ENCODE assay signal across 8 cellular contexts in the genomic region with DNA sequence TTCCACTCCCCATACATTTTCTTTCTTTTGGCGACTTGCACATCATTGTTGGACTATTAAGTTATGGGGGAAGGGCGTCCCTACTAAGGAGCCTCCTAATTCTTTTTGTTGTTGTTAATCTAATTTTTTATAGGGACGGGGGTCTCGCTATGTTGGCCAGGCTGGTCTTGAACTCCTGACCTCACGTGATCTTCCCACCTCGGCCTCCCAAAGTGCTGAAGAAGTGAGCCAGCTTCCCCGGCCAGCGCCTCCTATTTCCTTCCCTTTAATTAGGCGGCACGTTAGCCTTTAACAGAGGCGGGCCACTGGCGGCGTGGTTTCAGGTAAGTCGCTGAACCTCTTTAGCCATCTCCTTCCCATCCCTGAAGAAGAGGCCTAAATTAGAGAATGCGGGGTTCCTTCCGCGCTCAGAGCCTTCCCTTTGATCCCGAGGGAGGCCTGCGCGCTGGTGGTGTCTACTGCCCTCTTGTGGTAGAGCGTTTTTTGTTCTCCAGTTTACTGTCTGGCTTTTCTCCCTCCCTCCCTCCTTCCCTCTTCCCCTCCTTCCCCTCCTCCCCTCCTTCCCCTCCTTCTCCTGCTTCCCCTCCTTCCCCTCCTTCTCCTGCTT. TPM values are rescaled to one million over a fixed set of nuclear protein-coding genes. Genes with fewer than 3 reads are reported as not detected.
DNase-seq lines count a peak whose midpoint lies in the region; ATAC-seq and TF ChIP-seq lines count a peak whose summit lies in the region.

No MANE protein-coding gene starts in this region.

- ATAC-seq in left lung = peak; percentile 98
- no peak for ATAC-seq in HG03097 (IDR thresholded peaks at IDR 0.05; ENCODE audit: low FRiP score, unreplicated experiment)

- intact Hi-C loops in left lung (cut with DNase I) = loop anchor here in 1 of 2 donors (5.0 kb wide), 1 partner anchor 235 kb away; no protein-coding TSS in a partner anchor

- H3K27me3 ChIP-seq in HAP-1 (ENCODE audit: low read depth) (no peaks in the 10 kb centered on the region), left lung (no peaks in the 10 kb centered on the region)

- no peaks in the 10 kb centered on the region for H3K4me1 ChIP-seq in HAP-1
- peaks cover 0 to 3% of the 10 kb centered on the region in 2 donors for H3K4me1 ChIP-seq in left lung

- DNase-seq in AG09309 (ENCODE audit: low read depth) (peak; percentile 29), HAP-1 (ENCODE audit: low spot score in 2 of 2) (peak; percentile 80 to 83), NCI-H510A (lab: John Stamatoyannopoulos, UW) (peak; percentile 71), coronary artery (ENCODE audit: low spot score) (no peak), left lung (peak; percentile 53 to 84)
- peak; percentile 59 to 72 for DNase-seq in activated CD4-positive, alpha-beta T cell treated with anti-CD3 and anti-CD28 coated beads for 4 hours
- DNase-seq in stimulated activated CD4-positive, alpha-beta T cell treated with anti-CD3 and anti-CD28 coated beads, Interleukin-4, amount 100 ng/mL, for 24 hours = peak; percentile 74

- no peaks in the 10 kb centered on the region for H3K36me3 ChIP-seq in HAP-1 (replicated peaks)
- H3K36me3 ChIP-seq in left lung = no peaks in the 10 kb centered on the region

- H3K4me3 ChIP-seq in AG09309 (ENCODE audit: control insufficient read depth, low read depth, low read length) (no peak overlapping the region), HAP-1 (no peak overlapping the region), coronary artery (peak overlapping the region; percentile 59), left lung (no peak overlapping the region)

- TF ChIP-seq CTCF in AG09309 (IDR thresholded peaks at IDR 0.05; ENCODE audit: control insufficient read depth, insufficient read depth, low read depth, low read length, missing control alignments) (peak; percentile 79), coronary artery (IDR thresholded peaks at IDR 0.05) (peak; percentile 65), left lung (IDR thresholded peaks at IDR 0.05) (peak; percentile 49 to 50)

- H3K9me3 ChIP-seq in HAP-1 (no peaks in the 10 kb centered on the region), left lung (no peaks in the 10 kb centered on the region)

- in situ Hi-C loops in HAP-1 (cut with MboI; ENCODE audit: low sequenced_read_pairs) = loop anchor here (5.0 kb wide), 1 partner anchor 230 kb away; no protein-coding TSS in a partner anchor

- H3K27ac ChIP-seq in coronary artery (no peak overlapping the region), left lung (no peak overlapping the region)

RNA-seq across cellular contexts. Expression of gene TNFRSF9, which starts 38.1 kb away (rescaled TPM):
- 1 to 10 TPM in 1 of 2 donors, under 1 TPM in 1; 0.70 to 4.3 TPM for total RNA-seq in left lung

RNA-seq across cellular contexts. Expression of gene UTS2, which starts 49.7 kb away (rescaled TPM):
- under 1 TPM in 1 of 2 donors, not detected in 1; 0.58 TPM for total RNA-seq in left lung

RNA-seq across cellular contexts. Expression of gene PARK7, which starts 58.9 kb away (rescaled TPM):
- total RNA-seq in left lung = 100 to 1,000 TPM; 227 to 262 TPM
